ENCODE assay signal across 17 cellular contexts in genomic region chr5:132773601-132774355, GRCh38. TPM values are rescaled to one million over a fixed set of nuclear protein-coding genes. Genes with fewer than 3 reads are reported as not detected.
A peak's percentile ranks its signal among the peaks of the same experiment; 100 is the strongest.
DNase-seq lines count a peak whose midpoint lies in the region; ATAC-seq, FAIRE-seq and TF ChIP-seq lines count a peak whose summit lies in the region.
"Had no signal": no experiment of that assay in that cellular context is flagged by ENCODE, and none has a peak within 500 bp of the region (broad histone marks: within the 10 kb centered on the region; RNA-seq: fewer than 3 reads in every experiment).

No MANE protein-coding gene starts in this region.

- H3K9me3 Mint-ChIP-seq in brain (no peaks in the 10 kb centered on the region), nephron (no peaks in the 10 kb centered on the region)
- H3K9me3 Mint-ChIP-seq: activated T-helper 17 cell treated with anti-CD3 and anti-CD28 coated beads, Interleukin-2, amount 50 U/mL, for 72 hours; IgD-negative memory B cell had no signal

- peaks cover 7% of the 10 kb centered on the region for H3K27me3 Mint-ChIP-seq in brain
- peaks cover 7% of the 10 kb centered on the region for H3K27me3 Mint-ChIP-seq in nephron (ENCODE audit: low read depth)

- H3K4me1 Mint-ChIP-seq in brain (peaks cover 63% of the 10 kb centered on the region), nephron (peaks cover 42% of the 10 kb centered on the region)

- 72 to 75% methylated on average over 12 of the region's 12 CpGs for WGBS in pancreas, 2 donors
- 83% methylated on average over 12 of the region's 12 CpGs; no CpG with 5 or more reads in 1 of the 2 donors for WGBS in transverse colon (ENCODE audit: low coverage in 1 of 2), 2 donors
- WGBS in prostate gland, result 61% methylated on average over 12 of the region's 12 CpGs

- H3K36me3 Mint-ChIP-seq in brain (no peaks in the 10 kb centered on the region), nephron (ENCODE audit: low read depth) (no peaks in the 10 kb centered on the region)
- H3K36me3 Mint-ChIP-seq: IgD-negative memory B cell had no signal

- H3K9me3 ChIP-seq in pancreas (no peaks in the 10 kb centered on the region), transverse colon (no peaks in the 10 kb centered on the region), prostate gland (no peaks in the 10 kb centered on the region)

- no peak for TF ChIP-seq CTCF in brain (conservative IDR thresholded peaks at IDR 0.05)
- no peak for TF ChIP-seq CTCF in nephron (IDR thresholded peaks at IDR 0.05; ENCODE audit: unreplicated experiment in 3 of 3)
- no peak for TF ChIP-seq CTCF in pancreas (IDR thresholded peaks at IDR 0.05)
- no peak for TF ChIP-seq CTCF in transverse colon (IDR thresholded peaks at IDR 0.05)
- no peak for TF ChIP-seq CTCF in prostate gland (IDR thresholded peaks at IDR 0.05)

- H3K27ac ChIP-seq in pancreas (no peak overlapping the region), transverse colon (no peak overlapping the region), prostate gland (no peak overlapping the region)

- H3K27ac Mint-ChIP-seq in brain (peak overlapping the region in 4 of 5 experiments; percentile 12 to 97 (median 32)), nephron (peak overlapping the region in 1 of 3 experiments; percentile 21)
- H3K27ac Mint-ChIP-seq: activated T-helper 17 cell treated with anti-CD3 and anti-CD28 coated beads, Interleukin-2, amount 50 U/mL, for 72 hours had no signal

- no peak for TF ChIP-seq EP300 in transverse colon (IDR thresholded peaks at IDR 0.05; ENCODE audit: low read depth)

- intact Hi-C loops in pancreas (cut with DNase I) (no loop called here), transverse colon (cut with DNase I; ENCODE audit: low total_unique reads) (no loop called here), prostate gland (cut with DNase I) (no loop called here)

- ATAC-seq in pancreas, result no peak
- ATAC-seq: activated T-helper 17 cell treated with anti-CD3 and anti-CD28 coated beads, Interleukin-2, amount 50 U/mL, for 72 hours; HCT116 had no signal

- no peak for FAIRE-seq in pancreas (lab: Jason Lieb, UNC)

- in situ Hi-C loops in transverse colon (cut with MboI; ENCODE audit: low pct_ligation_motif_present in 1 of 4, low pct_unique_long_range_greater_than_20kb in 1 of 4, low sequenced_read_pairs in 3 of 4), result no loop called here

- H3K4me3 Mint-ChIP-seq in brain (peak overlapping the region in 4 of 5 experiments; percentile 53 to 94 (median 62)), nephron (peak overlapping the region; percentile 16 to 69 (median 53))
- H3K4me3 Mint-ChIP-seq: activated T-helper 17 cell treated with anti-CD3 and anti-CD28 coated beads, Interleukin-2, amount 50 U/mL, for 72 hours had no signal

- H3K36me3 ChIP-seq in pancreas (no peaks in the 10 kb centered on the region), transverse colon (no peaks in the 10 kb centered on the region), prostate gland (no peaks in the 10 kb centered on the region)

- H3K4me1 ChIP-seq in pancreas, result peaks cover 0 to 14% (median 6%) of the 10 kb centered on the region in 3 donors
- H3K4me1 ChIP-seq in transverse colon, result peaks cover 7 to 33% (median 24%) of the 10 kb centered on the region in 4 donors
- H3K4me1 ChIP-seq in prostate gland (replicated peaks), result no peaks in the 10 kb centered on the region

- TF ChIP-seq POLR2A in transverse colon (IDR thresholded peaks at IDR 0.05) (no peak), prostate gland (IDR thresholded peaks at IDR 0.05) (no peak)

- no peaks in the 10 kb centered on the region for H3K27me3 ChIP-seq in pancreas
- H3K27me3 ChIP-seq in transverse colon, result no peaks in the 10 kb centered on the region
- no peaks in the 10 kb centered on the region for H3K27me3 ChIP-seq in prostate gland (replicated peaks; ENCODE audit: insufficient read depth)

- DNase-seq in DMS 273 (lab: John Stamatoyannopoulos, UW; ENCODE audit: unreplicated experiment) (peak; percentile 87), NCI-H2171 (lab: John Stamatoyannopoulos, UW) (peak; percentile 40), RKO (ENCODE audit: low spot score) (no peak), pancreas (no peak), transverse colon (no peak), prostate gland (ENCODE audit: low spot score) (no peak)
- DNase-seq: effector CD8-positive, alpha-beta T cell; mesendoderm; NCI-H1417 treated with DMSO at 0.1 percent for 48 hours; NCI-H510A treated with DMSO at 0.1 percent for 48 hours had no signal

- H3K4me3 ChIP-seq in pancreas, result no peak overlapping the region
- H3K4me3 ChIP-seq in transverse colon, result no peak overlapping the region
- H3K4me3 ChIP-seq in prostate gland, result no peak overlapping the region

RNA-seq across cellular contexts. Expression of gene SEPTIN8, which starts 3.3 kb away (rescaled TPM):
- polyA plus RNA-seq in brain (ENCODE audit: insufficient read depth, low read depth, low replicate concordance) (168 TPM), pancreas (10 to 100 TPM; 17.9 to 18.6 TPM)
- total RNA-seq in pancreas (10 to 100 TPM; 13.1 to 32.8 (median 17.1) TPM), transverse colon (10 to 100 TPM; 38.4 to 70.7 (median 53.5) TPM), prostate gland (10 to 100 TPM; 27.7 to 38.5 TPM)

RNA-seq across cellular contexts. Expression of gene CCNI2, which starts 26.6 kb away (rescaled TPM):
- polyA plus RNA-seq in brain (ENCODE audit: insufficient read depth, low read depth, low replicate concordance) (0.22 TPM), pancreas (1 to 10 TPM in 1 of 2 donors, under 1 TPM in 1; 0.84 to 1.8 TPM)
- total RNA-seq in pancreas (1 to 10 TPM in 4 of 6 donors, under 1 TPM in 2; 0.69 to 4.4 (median 1.3) TPM), transverse colon (10 to 100 TPM in 1 of 4 donors, 1 to 10 TPM in 3; 3.0 to 13.0 (median 7.1) TPM), prostate gland (1 to 10 TPM in 1 of 2 donors, not detected in 1; 5.9 TPM)
- total RNA-seq: osteocyte, RPMI7951 had no signal

RNA-seq across cellular contexts. Expression of gene KIF3A, which starts 36.4 kb away (rescaled TPM):
- polyA plus RNA-seq in brain (ENCODE audit: insufficient read depth, low read depth, low replicate concordance), result 10.8 TPM
- total RNA-seq in pancreas, result 1 to 10 TPM; 2.4 to 6.3 (median 4.1) TPM
- 1 to 10 TPM; 2.4 to 5.0 TPM for polyA plus RNA-seq in pancreas
- 1 to 10 TPM; 1.9 to 7.0 (median 2.8) TPM for total RNA-seq in transverse colon
- total RNA-seq in prostate gland, result 10 to 100 TPM in 1 of 2 donors, 1 to 10 TPM in 1; 5.9 to 14.0 TPM

RNA-seq across cellular contexts. Expression of gene SOWAHA, which starts 39.3 kb away (rescaled TPM):
- polyA plus RNA-seq in brain (ENCODE audit: insufficient read depth, low read depth, low replicate concordance) (9.5 TPM), pancreas (1 to 10 TPM; 1.4 to 5.0 TPM)
- total RNA-seq in pancreas (1 to 10 TPM; 1.5 to 2.8 (median 1.9) TPM), transverse colon (10 to 100 TPM; 35.2 to 93.5 (median 76.0) TPM), prostate gland (10 to 100 TPM in 1 of 2 donors, 1 to 10 TPM in 1; 4.1 to 16.7 TPM)
- total RNA-seq: activated T-helper 17 cell treated with anti-CD3 and anti-CD28 coated beads, Interleukin-2, amount 50 U/mL, for 72 hours; osteocyte; RPMI7951 had no signal
- polyA plus RNA-seq: IgD-negative memory B cell had no signal

RNA-seq across cellular contexts. Expression of gene SHROOM1, which starts 56.7 kb away (rescaled TPM):
- polyA plus RNA-seq in brain (ENCODE audit: insufficient read depth, low read depth, low replicate concordance), result 14.5 TPM
- total RNA-seq in pancreas, result 10 to 100 TPM; 10.7 to 14.7 (median 11.6) TPM
- polyA plus RNA-seq in pancreas, result 10 to 100 TPM; 30.9 to 62.0 TPM
- 100 to 1,000 TPM in 1 of 4 donors, 10 to 100 TPM in 3; 65.3 to 244 (median 77.3) TPM for total RNA-seq in transverse colon
- total RNA-seq in prostate gland, result 100 to 1,000 TPM in 1 of 2 donors, 10 to 100 TPM in 1; 62.1 to 364 TPM

Comparison
In these comparisons a context has a peak if more than half of its experiments do, and no peak if none do; other contexts are left out.
1. DNase-seq: peak in DMS 273 (single experiment) and NCI-H2171 (single experiment); none in RKO (single experiment), pancreas (0 of 6), transverse colon (single experiment) and prostate gland (single experiment).